Comparison of ENCODE assay signal across 8 cellular contexts in genomic region chr22:20741634-20742581, GRCh38. TPM values are rescaled to one million over a fixed set of nuclear protein-coding genes. Genes with fewer than 3 reads are reported as not detected.
DNase-seq lines count a peak whose midpoint lies in the region; ATAC-seq lines count a peak whose summit lies in the region.

No MANE protein-coding gene starts in this region.

- no peaks in the 10 kb centered on the region for H3K27me3 Mint-ChIP-seq in activated T-helper 1 cell treated with anti-CD3 and anti-CD28 coated beads, Interleukin-12 subunit alpha, Interleukin-12 subunit beta, Interleukin-2, Interleukin-4 antibody, amounts not matched to agents 30 ng/mL and 10 ng/mL and 1 ng/mL, durations not matched to agents 14 hours and 24 hours and 36 hours (ENCODE audit: insufficient read depth)

- peaks cover 30% of the 10 kb centered on the region for H3K36me3 Mint-ChIP-seq in activated T-helper 1 cell treated with anti-CD3 and anti-CD28 coated beads, Interleukin-12 subunit alpha, Interleukin-12 subunit beta, Interleukin-2, Interleukin-4 antibody, amounts not matched to agents 30 ng/mL and 10 ng/mL and 1 ng/mL, durations not matched to agents 14 hours and 24 hours and 36 hours (ENCODE audit: low read depth)

- intact Hi-C loops in activated T-helper 1 cell treated with anti-CD3 and anti-CD28 coated beads, Interleukin-12 subunit alpha, Interleukin-12 subunit beta, Interleukin-2, Interleukin-4 antibody, amounts not matched to agents 30 ng/mL and 10 ng/mL and 1 ng/mL, durations not matched to agents 14 hours and 24 hours and 36 hours (cut with micrococcal nuclease) = loop anchor here (1.0 to 2.0 kb wide), 2 partner anchors 136 to 323 kb away; no protein-coding TSS in a partner anchor
- intact Hi-C loops in head of caudate nucleus (cut with DNase I) = no loop called here
- intact Hi-C loops in sciatic nerve (cut with DNase I) = no loop called here

- ATAC-seq in sciatic nerve = no peak
- no peak for ATAC-seq in HG03175 (IDR thresholded peaks at IDR 0.05; ENCODE audit: unreplicated experiment)

- H3K27ac Mint-ChIP-seq in activated T-helper 1 cell treated with anti-CD3 and anti-CD28 coated beads, Interleukin-12 subunit alpha, Interleukin-12 subunit beta, Interleukin-2, Interleukin-4 antibody, amounts not matched to agents 30 ng/mL and 10 ng/mL and 1 ng/mL, durations not matched to agents 14 hours and 24 hours and 36 hours = no peak overlapping the region

- H3K4me3 Mint-ChIP-seq in activated T-helper 1 cell treated with anti-CD3 and anti-CD28 coated beads, Interleukin-12 subunit alpha, Interleukin-12 subunit beta, Interleukin-2, Interleukin-4 antibody, amounts not matched to agents 30 ng/mL and 10 ng/mL and 1 ng/mL, durations not matched to agents 14 hours and 24 hours and 36 hours = no peak overlapping the region

- H3K4me1 Mint-ChIP-seq in activated T-helper 1 cell treated with anti-CD3 and anti-CD28 coated beads, Interleukin-12 subunit alpha, Interleukin-12 subunit beta, Interleukin-2, Interleukin-4 antibody, amounts not matched to agents 30 ng/mL and 10 ng/mL and 1 ng/mL, durations not matched to agents 14 hours and 24 hours and 36 hours (ENCODE audit: low read depth) = peaks cover 9% of the 10 kb centered on the region

- DNase-seq in A172 (ENCODE audit: low spot score) (peak; percentile 8), ELR (ENCODE audit: low read depth) (peak; percentile 62), NCI-H524 treated with DMSO at 0.1 percent for 48 hours (lab: John Stamatoyannopoulos, UW) (peak; percentile 32), head of caudate nucleus (peak in 22 of 42 donors; percentile 20 to 80 (median 52)), sciatic nerve (ENCODE audit: low spot score) (no peak)
- DNase-seq in activated T-helper 1 cell treated with anti-CD3 and anti-CD28 coated beads, Interleukin-12 subunit alpha, Interleukin-12 subunit beta, Interleukin-2, Interleukin-4 antibody, amounts not matched to agents 30 ng/mL and 10 ng/mL and 1 ng/mL, durations not matched to agents 14 hours and 24 hours and 36 hours (ENCODE audit: low spot score) = peak; percentile 15
- peak; percentile 9 to 27 for DNase-seq in stimulated activated CD4-positive, alpha-beta T cell treated with anti-CD3 and anti-CD28 coated beads, Interleukin-1b, Interleukin-23, amount 100 ng/mL, for 4 hours (ENCODE audit: low read depth in 2 of 2)

- H3K9me3 Mint-ChIP-seq in activated T-helper 1 cell treated with anti-CD3 and anti-CD28 coated beads, Interleukin-12 subunit alpha, Interleukin-12 subunit beta, Interleukin-2, Interleukin-4 antibody, amounts not matched to agents 30 ng/mL and 10 ng/mL and 1 ng/mL, durations not matched to agents 14 hours and 24 hours and 36 hours = no peaks in the 10 kb centered on the region

RNA-seq across cellular contexts. Expression of gene SERPIND1, which starts 32.0 kb away (rescaled TPM):
- total RNA-seq in A172 (2014; rRNA removed; shearing (Covaris generic)) = not detected in 2 replicates
- not detected in 2 replicates for total RNA-seq in activated T-helper 1 cell treated with anti-CD3 and anti-CD28 coated beads, Interleukin-12 subunit alpha, Interleukin-12 subunit beta, Interleukin-2, Interleukin-4 antibody, amounts not matched to agents 30 ng/mL and 10 ng/mL and 1 ng/mL, durations not matched to agents 14 hours and 24 hours and 36 hours
- total RNA-seq in sciatic nerve = 1.6 TPM
